ENCODE assay signal across 8 cellular contexts in genomic region chr1:116826818-116827606, GRCh38.
A peak's percentile ranks its signal among the peaks of the same experiment; 100 is the strongest.
DNase-seq lines count a peak whose midpoint lies in the region; ATAC-seq and TF ChIP-seq lines count a peak whose summit lies in the region.
"Had no signal": no experiment of that assay in that cellular context is flagged by ENCODE, and none has a peak within 500 bp of the region (broad histone marks: within the 10 kb centered on the region; RNA-seq: fewer than 3 reads in every experiment).

No MANE protein-coding gene starts in this region.

- peaks cover 9% of the 10 kb centered on the region for H3K9me3 Mint-ChIP-seq in activated T-cell treated with anti-CD3 and anti-CD28 coated beads, Interleukin-2, amount 50 U/mL, for 24 hours

- TF ChIP-seq CTCF in body of pancreas (IDR thresholded peaks at IDR 0.05), result no peak

- no peak for TF ChIP-seq POLR2A in body of pancreas (IDR thresholded peaks at IDR 0.05)

- H3K4me3 ChIP-seq in body of pancreas, result no peak overlapping the region
- H3K4me3 ChIP-seq: pancreas had no signal

- H3K27me3 Mint-ChIP-seq in activated T-cell treated with anti-CD3 and anti-CD28 coated beads, Interleukin-2, amount 50 U/mL, for 24 hours, result no peaks in the 10 kb centered on the region

- peaks cover 6% of the 10 kb centered on the region for H3K36me3 Mint-ChIP-seq in activated T-cell treated with anti-CD3 and anti-CD28 coated beads, Interleukin-2, amount 50 U/mL, for 24 hours (ENCODE audit: low read depth)

- H3K9me3 ChIP-seq in body of pancreas, result no peaks in the 10 kb centered on the region
- H3K9me3 ChIP-seq: pancreas had no signal

- no peaks in the 10 kb centered on the region for H3K27me3 ChIP-seq in body of pancreas
- H3K27me3 ChIP-seq: pancreas had no signal

- peaks cover 77% of the 10 kb centered on the region for H3K4me1 Mint-ChIP-seq in activated T-cell treated with anti-CD3 and anti-CD28 coated beads, Interleukin-2, amount 50 U/mL, for 24 hours (ENCODE audit: low read depth)

- DNase-seq in NCI-H226 (peak; percentile 93), myocyte (ENCODE audit: low read depth) (peak; percentile 66), occipital lobe (lab: John Stamatoyannopoulos, UW) (no peak), body of pancreas (no peak)
- peak; percentile 71 for DNase-seq in activated T-cell treated with anti-CD3 and anti-CD28 coated beads, Interleukin-2, amount 50 U/mL, for 24 hours
- DNase-seq: pancreas had no signal

- WGBS in body of pancreas, 2 donors, result 58 to 65% methylated on average over 9 of the region's 9 CpGs

- H3K4me1 ChIP-seq in body of pancreas, result peaks cover 43% of the 10 kb centered on the region

- ATAC-seq in GM18873 (IDR thresholded peaks at IDR 0.05; ENCODE audit: low FRiP score, unreplicated experiment) (peak; percentile 86), HG02870 (IDR thresholded peaks at IDR 0.05; ENCODE audit: unreplicated experiment) (peak; percentile 86), body of pancreas (no peak)

- peak overlapping the region; percentile 68 for H3K4me3 Mint-ChIP-seq in activated T-cell treated with anti-CD3 and anti-CD28 coated beads, Interleukin-2, amount 50 U/mL, for 24 hours

- intact Hi-C loops in body of pancreas (cut with DNase I), result no loop called here

- no peak overlapping the region for H3K27ac ChIP-seq in body of pancreas
- H3K27ac ChIP-seq: pancreas had no signal

- no peaks in the 10 kb centered on the region for H3K36me3 ChIP-seq in body of pancreas (replicated peaks in 1 of 2; ENCODE audit: insufficient read depth in 1 of 2, low read depth in 2 of 2)
- H3K36me3 ChIP-seq: pancreas had no signal

- H3K27ac Mint-ChIP-seq in activated T-cell treated with anti-CD3 and anti-CD28 coated beads, Interleukin-2, amount 50 U/mL, for 24 hours, result peak overlapping the region; percentile 95

Comparison
In these comparisons a context has a peak if more than half of its experiments do, and no peak if none do; other contexts are left out.
1. DNase-seq: peak in NCI-H226 (single experiment), activated T-cell treated with anti-CD3 and anti-CD28 coated beads, Interleukin-2, amount 50 U/mL, for 24 hours (single experiment) and myocyte (single experiment); none in occipital lobe (single experiment) and body of pancreas (0 of 4).